ENCODE assay signal across 1 cellular context in the genomic region with DNA sequence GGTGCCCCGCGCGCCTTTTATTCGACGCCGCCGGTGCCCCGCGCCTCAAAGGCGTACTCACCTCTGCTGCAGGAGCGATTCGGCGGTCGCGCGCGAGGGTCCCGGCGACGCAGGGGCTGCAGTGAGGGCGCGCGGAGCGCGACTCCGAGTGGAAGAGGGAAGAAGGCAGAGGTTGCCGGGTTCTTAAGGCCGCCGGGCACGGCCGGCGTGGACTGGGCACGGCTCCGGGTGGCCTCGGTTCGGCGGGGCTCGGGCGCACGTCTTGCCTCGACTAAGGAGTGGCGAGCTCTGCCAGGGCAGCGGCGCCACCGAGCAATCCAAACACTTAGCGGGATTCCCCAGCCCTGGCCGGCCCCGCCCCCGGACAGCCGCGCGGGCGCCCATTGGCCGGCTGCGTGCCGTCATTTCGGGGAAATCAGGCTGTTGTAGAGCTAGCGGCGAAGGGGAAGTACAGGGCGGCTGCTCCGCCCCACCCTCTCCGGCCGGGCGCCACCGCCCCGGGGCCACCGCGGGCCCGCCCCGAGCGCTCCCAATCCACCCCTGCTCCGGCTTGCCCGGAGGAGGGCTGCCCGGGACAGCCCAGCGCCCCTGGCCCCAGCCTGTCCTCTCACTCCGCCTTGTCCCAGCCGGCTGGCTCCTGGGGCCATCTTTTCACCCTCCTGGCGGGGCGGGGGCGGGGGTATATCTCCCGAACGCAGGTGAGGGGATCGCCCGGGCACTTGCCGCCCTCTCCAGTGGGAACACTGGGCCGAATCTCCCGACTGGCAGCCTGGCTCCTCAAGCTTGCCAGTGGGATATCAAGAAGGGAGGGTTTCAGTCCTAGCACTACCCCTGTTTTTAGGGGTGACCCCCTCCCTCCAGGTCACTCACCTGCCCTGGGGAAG.
TF ChIP-seq lines count a peak whose summit lies in the region.

A gene with protein sequence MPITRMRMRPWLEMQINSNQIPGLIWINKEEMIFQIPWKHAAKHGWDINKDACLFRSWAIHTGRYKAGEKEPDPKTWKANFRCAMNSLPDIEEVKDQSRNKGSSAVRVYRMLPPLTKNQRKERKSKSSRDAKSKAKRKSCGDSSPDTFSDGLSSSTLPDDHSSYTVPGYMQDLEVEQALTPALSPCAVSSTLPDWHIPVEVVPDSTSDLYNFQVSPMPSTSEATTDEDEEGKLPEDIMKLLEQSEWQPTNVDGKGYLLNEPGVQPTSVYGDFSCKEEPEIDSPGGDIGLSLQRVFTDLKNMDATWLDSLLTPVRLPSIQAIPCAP (minus strand): TSS at position 290 of the 884 bp plus-strand sequence. CDS start 1,295 bp downstream, outside the sequence.

TF ChIP-seq in HEK293, 187 proteins besides CTCF, POLR2A, EP300 and RAD21 (continued from another document and continues in another):
- TF ChIP-seq, protein P1, sequence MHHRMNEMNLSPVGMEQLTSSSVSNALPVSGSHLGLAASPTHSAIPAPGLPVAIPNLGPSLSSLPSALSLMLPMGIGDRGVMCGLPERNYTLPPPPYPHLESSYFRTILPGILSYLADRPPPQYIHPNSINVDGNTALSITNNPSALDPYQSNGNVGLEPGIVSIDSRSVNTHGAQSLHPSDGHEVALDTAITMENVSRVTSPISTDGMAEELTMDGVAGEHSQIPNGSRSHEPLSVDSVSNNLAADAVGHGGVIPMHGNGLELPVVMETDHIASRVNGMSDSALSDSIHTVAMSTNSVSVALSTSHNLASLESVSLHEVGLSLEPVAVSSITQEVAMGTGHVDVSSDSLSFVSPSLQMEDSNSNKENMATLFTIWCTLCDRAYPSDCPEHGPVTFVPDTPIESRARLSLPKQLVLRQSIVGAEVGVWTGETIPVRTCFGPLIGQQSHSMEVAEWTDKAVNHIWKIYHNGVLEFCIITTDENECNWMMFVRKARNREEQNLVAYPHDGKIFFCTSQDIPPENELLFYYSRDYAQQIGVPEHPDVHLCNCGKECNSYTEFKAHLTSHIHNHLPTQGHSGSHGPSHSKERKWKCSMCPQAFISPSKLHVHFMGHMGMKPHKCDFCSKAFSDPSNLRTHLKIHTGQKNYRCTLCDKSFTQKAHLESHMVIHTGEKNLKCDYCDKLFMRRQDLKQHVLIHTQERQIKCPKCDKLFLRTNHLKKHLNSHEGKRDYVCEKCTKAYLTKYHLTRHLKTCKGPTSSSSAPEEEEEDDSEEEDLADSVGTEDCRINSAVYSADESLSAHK (tag by site-specific recombination; IDR thresholded peaks at IDR 0.05), result no peak; the same call in 1 of the 2 replicates
- TF ChIP-seq ZNF248 (tag by site-specific recombination; IDR thresholded peaks at IDR 0.05) (no peak), SCRT2 (tag by site-specific recombination; IDR thresholded peaks at IDR 0.05) (no peak), ZNF843 (tag by site-specific recombination; IDR thresholded peaks at IDR 0.05) (peak; percentile 45; the same call in 1 of the 2 replicates), ZXDB (tag by site-specific recombination; IDR thresholded peaks at IDR 0.05) (peak; percentile 83), BCL11B (tag by site-specific recombination; IDR thresholded peaks at IDR 0.05; ENCODE audit: low read depth) (no peak), ZNF473 (tag by site-specific recombination; IDR thresholded peaks at IDR 0.05) (no peak), ZNF10 (tag by site-specific recombination; IDR thresholded peaks at IDR 0.05) (no peak; the same call in 1 of the 2 replicates), SALL2 (tag by site-specific recombination; IDR thresholded peaks at IDR 0.05; ENCODE audit: borderline replicate concordance) (no peak), ZNF791 (tag by site-specific recombination; IDR thresholded peaks at IDR 0.05) (no peak), ZNF549 (tag by site-specific recombination; IDR thresholded peaks at IDR 0.05) (no peak), ZNF571 (tag by site-specific recombination; IDR thresholded peaks at IDR 0.05) (no peak), ZBTB20 (tag by site-specific recombination; IDR thresholded peaks at IDR 0.05) (peak; percentile 94), ZFP3 (tag by site-specific recombination; IDR thresholded peaks at IDR 0.05; ENCODE audit: low read depth) (no peak), ZNF26 (tag by site-specific recombination; IDR thresholded peaks at IDR 0.05) (no peak), ZNF155 (tag by site-specific recombination; IDR thresholded peaks at IDR 0.05) (no peak), ZNF624 (tag by site-specific recombination; IDR thresholded peaks at IDR 0.05) (peak; percentile 70; the same call in 1 of the 2 replicates), ZNF169 (tag by site-specific recombination; IDR thresholded peaks at IDR 0.05) (no peak), ZNF677 (tag by site-specific recombination; IDR thresholded peaks at IDR 0.05) (no peak), ZNF239 (tag by site-specific recombination; IDR thresholded peaks at IDR 0.05) (no peak), ZNF16 (tag by site-specific recombination; IDR thresholded peaks at IDR 0.05; ENCODE audit: low read depth) (no peak), ZNF426 (tag by site-specific recombination; IDR thresholded peaks at IDR 0.05) (no peak), HOXD13 (CRISPR knock-in tag; IDR thresholded peaks at IDR 0.05; ENCODE audit: borderline replicate concordance) (no peak), ZNF777 (tag by site-specific recombination; IDR thresholded peaks at IDR 0.05; ENCODE audit: borderline replicate concordance) (peak; percentile 89; the same call in 1 of the 2 replicates), TRIM28 (IDR thresholded peaks at IDR 0.05; ENCODE audit: borderline replicate concordance, low read length) (no peak), SCRT1 (tag by site-specific recombination; IDR thresholded peaks at IDR 0.05; ENCODE audit: borderline replicate concordance) (no peak), ZNF184 (tag by site-specific recombination; IDR thresholded peaks at IDR 0.05) (no peak), ZNF2 (tag by site-specific recombination; IDR thresholded peaks at IDR 0.05) (peak; percentile 85), ZNF501 (tag by site-specific recombination; IDR thresholded peaks at IDR 0.05) (peak; percentile 95), ZFP69B (tag by site-specific recombination; IDR thresholded peaks at IDR 0.05) (no peak; the same call in 1 of the 2 replicates), ZNF112 (tag by site-specific recombination; IDR thresholded peaks at IDR 0.05) (no peak), ZFP37 (tag by site-specific recombination; IDR thresholded peaks at IDR 0.05) (no peak), BCL6B (tag by site-specific recombination; IDR thresholded peaks at IDR 0.05) (no peak), KLF9 (tag by site-specific recombination; IDR thresholded peaks at IDR 0.05; ENCODE audit: low read depth) (peak; percentile 69; the same call in 1 of the 2 replicates), ZNF610 (tag by site-specific recombination; IDR thresholded peaks at IDR 0.05; ENCODE audit: borderline replicate concordance) (peak; percentile 59; the same call in 1 of the 2 replicates), KLF8 (tag by site-specific recombination; IDR thresholded peaks at IDR 0.05) (peak; percentile 64; the same call in 1 of the 2 replicates)
- TF ChIP-seq, protein P2, sequence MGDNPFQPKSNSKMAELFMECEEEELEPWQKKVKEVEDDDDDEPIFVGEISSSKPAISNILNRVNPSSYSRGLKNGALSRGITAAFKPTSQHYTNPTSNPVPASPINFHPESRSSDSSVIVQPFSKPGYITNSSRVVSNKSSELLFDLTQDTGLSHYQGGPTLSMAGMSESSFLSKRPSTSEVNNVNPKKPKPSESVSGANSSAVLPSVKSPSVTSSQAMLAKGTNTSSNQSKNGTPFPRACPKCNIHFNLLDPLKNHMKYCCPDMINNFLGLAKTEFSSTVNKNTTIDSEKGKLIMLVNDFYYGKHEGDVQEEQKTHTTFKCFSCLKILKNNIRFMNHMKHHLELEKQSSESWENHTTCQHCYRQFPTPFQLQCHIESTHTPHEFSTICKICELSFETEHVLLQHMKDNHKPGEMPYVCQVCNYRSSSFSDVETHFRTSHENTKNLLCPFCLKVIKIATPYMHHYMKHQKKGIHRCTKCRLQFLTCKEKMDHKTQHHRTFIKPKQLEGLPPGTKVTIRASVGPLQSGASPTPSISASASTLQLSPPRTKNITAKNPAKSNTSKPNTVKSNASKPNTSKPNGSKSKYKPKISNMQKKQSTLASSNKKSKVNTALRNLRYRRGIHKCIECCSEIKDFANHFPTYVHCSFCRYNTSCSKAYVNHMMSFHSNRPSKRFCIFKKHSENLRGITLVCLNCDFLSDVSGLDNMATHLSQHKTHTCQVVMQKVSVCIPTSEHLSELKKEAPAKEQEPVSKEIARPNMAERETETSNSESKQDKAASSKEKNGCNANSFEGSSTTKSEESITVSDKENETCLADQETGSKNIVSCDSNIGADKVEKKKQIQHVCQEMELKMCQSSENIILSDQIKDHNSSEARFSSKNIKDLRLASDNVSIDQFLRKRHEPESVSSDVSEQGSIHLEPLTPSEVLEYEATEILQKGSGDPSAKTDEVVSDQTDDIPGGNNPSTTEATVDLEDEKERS (tag by site-specific recombination; IDR thresholded peaks at IDR 0.05), result no peak
- TF ChIP-seq, protein P3, sequence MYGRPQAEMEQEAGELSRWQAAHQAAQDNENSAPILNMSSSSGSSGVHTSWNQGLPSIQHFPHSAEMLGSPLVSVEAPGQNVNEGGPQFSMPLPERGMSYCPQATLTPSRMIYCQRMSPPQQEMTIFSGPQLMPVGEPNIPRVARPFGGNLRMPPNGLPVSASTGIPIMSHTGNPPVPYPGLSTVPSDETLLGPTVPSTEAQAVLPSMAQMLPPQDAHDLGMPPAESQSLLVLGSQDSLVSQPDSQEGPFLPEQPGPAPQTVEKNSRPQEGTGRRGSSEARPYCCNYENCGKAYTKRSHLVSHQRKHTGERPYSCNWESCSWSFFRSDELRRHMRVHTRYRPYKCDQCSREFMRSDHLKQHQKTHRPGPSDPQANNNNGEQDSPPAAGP (tag by site-specific recombination; IDR thresholded peaks at IDR 0.05), result peak; percentile 72
- TF ChIP-seq, protein P4, sequence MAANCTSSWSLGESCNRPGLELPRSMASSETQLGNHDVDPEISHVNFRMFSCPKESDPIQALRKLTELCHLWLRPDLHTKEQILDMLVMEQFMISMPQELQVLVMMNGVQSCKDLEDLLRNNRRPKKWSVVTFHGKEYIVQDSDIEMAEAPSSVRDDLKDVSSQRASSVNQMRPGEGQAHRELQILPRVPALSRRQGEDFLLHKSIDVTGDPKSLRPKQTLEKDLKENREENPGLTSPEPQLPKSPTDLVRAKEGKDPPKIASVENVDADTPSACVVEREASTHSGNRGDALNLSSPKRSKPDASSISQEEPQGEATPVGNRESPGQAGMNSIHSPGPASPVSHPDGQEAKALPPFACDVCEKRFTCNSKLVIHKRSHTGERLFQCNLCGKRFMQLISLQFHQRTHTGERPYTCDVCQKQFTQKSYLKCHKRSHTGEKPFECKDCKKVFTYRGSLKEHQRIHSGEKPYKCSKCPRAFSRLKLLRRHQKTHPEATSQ (tag by site-specific recombination; IDR thresholded peaks at IDR 0.05), result 0 out of 2 replicates have a peak, but pooled peaks have one; percentile 0
- TF ChIP-seq, protein P5, sequence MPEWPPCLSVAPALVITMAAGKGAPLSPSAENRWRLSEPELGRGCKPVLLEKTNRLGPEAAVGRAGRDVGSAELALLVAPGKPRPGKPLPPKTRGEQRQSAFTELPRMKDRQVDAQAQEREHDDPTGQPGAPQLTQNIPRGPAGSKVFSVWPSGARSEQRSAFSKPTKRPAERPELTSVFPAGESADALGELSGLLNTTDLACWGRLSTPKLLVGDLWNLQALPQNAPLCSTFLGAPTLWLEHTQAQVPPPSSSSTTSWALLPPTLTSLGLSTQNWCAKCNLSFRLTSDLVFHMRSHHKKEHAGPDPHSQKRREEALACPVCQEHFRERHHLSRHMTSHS (tag by site-specific recombination; IDR thresholded peaks at IDR 0.05), result no peak
- TF ChIP-seq, protein P6, sequence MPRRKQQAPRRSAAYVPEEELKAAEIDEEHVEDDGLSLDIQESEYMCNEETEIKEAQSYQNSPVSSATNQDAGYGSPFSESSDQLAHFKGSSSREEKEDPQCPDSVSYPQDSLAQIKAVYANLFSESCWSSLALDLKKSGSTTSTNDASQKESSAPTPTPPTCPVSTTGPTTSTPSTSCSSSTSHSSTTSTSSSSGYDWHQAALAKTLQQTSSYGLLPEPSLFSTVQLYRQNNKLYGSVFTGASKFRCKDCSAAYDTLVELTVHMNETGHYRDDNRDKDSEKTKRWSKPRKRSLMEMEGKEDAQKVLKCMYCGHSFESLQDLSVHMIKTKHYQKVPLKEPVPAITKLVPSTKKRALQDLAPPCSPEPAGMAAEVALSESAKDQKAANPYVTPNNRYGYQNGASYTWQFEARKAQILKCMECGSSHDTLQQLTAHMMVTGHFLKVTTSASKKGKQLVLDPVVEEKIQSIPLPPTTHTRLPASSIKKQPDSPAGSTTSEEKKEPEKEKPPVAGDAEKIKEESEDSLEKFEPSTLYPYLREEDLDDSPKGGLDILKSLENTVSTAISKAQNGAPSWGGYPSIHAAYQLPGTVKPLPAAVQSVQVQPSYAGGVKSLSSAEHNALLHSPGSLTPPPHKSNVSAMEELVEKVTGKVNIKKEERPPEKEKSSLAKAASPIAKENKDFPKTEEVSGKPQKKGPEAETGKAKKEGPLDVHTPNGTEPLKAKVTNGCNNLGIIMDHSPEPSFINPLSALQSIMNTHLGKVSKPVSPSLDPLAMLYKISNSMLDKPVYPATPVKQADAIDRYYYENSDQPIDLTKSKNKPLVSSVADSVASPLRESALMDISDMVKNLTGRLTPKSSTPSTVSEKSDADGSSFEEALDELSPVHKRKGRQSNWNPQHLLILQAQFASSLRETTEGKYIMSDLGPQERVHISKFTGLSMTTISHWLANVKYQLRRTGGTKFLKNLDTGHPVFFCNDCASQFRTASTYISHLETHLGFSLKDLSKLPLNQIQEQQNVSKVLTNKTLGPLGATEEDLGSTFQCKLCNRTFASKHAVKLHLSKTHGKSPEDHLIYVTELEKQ (tag by site-specific recombination; IDR thresholded peaks at IDR 0.05; ENCODE audit: borderline replicate concordance), result 0 out of 2 replicates have a peak, but pooled peaks have one; percentile 58
